22 cellular contexts compared by ENCODE assay signal in genomic region chr16:2986623-2987188, GRCh38. TPM values are rescaled to one million over a fixed set of nuclear protein-coding genes. Genes with fewer than 3 reads are reported as not detected.
"Had no signal": no experiment of that assay in that cellular context is flagged by ENCODE, and none has a peak within 500 bp of the region (broad histone marks: within the 10 kb centered on the region; RNA-seq: fewer than 3 reads in every experiment).

No MANE protein-coding gene starts in this region.

- H3K36me3 ChIP-seq: esophagus squamous epithelium, gastroesophageal sphincter, left lung, neutrophil, sigmoid colon had no signal

- DNase-seq: effector memory CD8-positive, alpha-beta T cell; esophagus squamous epithelium; foreskin fibroblast; glutamatergic neuron; immature natural killer cell; mesenchymal stem cell; naive thymus-derived CD4-positive, alpha-beta T cell; nephron progenitor cell; retina; sigmoid colon; stimulated activated naive CD4-positive, alpha-beta T cell; trophoblast cell had no signal

- ATAC-seq: effector memory CD8-positive, alpha-beta T cell; gastroesophageal sphincter; left lung; naive thymus-derived CD4-positive, alpha-beta T cell had no signal

- H3K9me3 ChIP-seq: esophagus squamous epithelium, gastroesophageal sphincter, left lung, neutrophil, psoas muscle, sigmoid colon had no signal

- H3K4me3 ChIP-seq: esophagus squamous epithelium, gastroesophageal sphincter, left lung, lung, psoas muscle, sigmoid colon, skin epidermis had no signal

- H3K27ac ChIP-seq: epithelial cell of prostate, esophagus squamous epithelium, gastroesophageal sphincter, left lung, neutrophil, sigmoid colon, skin epidermis had no signal

RNA-seq across cellular contexts. Expression of gene KREMEN2, which starts 22.6 kb away (rescaled TPM):
- total RNA-seq: gastroesophageal sphincter; left lung; mononuclear cell; naive thymus-derived CD4-positive, alpha-beta T cell; osteoblast; psoas muscle; sigmoid colon had no signal

RNA-seq across cellular contexts. Expression of gene CLDN9, which starts 26.0 kb away (rescaled TPM):
- total RNA-seq: esophagus squamous epithelium, mononuclear cell, osteoblast, sigmoid colon, urinary bladder had no signal

RNA-seq across cellular contexts. Expression of gene CLDN6, which starts 31.3 kb away (rescaled TPM):
- total RNA-seq: esophagus squamous epithelium; gastroesophageal sphincter; mononuclear cell; naive thymus-derived CD4-positive, alpha-beta T cell; psoas muscle; sigmoid colon; urinary bladder had no signal
